In genomic region chr22:30408388-30409101, GRCh38 we compare ENCODE assay signal across 12 cellular contexts. TPM values are rescaled to one million over a fixed set of nuclear protein-coding genes. Genes with fewer than 3 reads are reported as not detected.
DNase-seq lines count a peak whose midpoint lies in the region; ATAC-seq and TF ChIP-seq lines count a peak whose summit lies in the region.
"Had no signal": no experiment of that assay in that cellular context is flagged by ENCODE, and none has a peak within 500 bp of the region (broad histone marks: within the 10 kb centered on the region; RNA-seq: fewer than 3 reads in every experiment).

No MANE protein-coding gene starts in this region.

- H3K27me3 Mint-ChIP-seq in activated T-helper 17 cell treated with anti-CD3 and anti-CD28 coated beads, Interleukin-2, amount 50 U/mL, for 72 hours, result no peaks in the 10 kb centered on the region
- H3K27me3 Mint-ChIP-seq in T-helper 2 cell treated with Interferon-gamma antibody and Interleukin-4, amounts not matched to agents 5 μg/mL and 100 μg/mL, for 36 hours (ENCODE audit: low read depth), result no peaks in the 10 kb centered on the region
- H3K27me3 Mint-ChIP-seq: naive thymus-derived CD8-positive, alpha-beta T cell had no signal

- peak; percentile 85 for ATAC-seq in activated T-helper 17 cell treated with anti-CD3 and anti-CD28 coated beads, Interleukin-2, amount 50 U/mL, for 72 hours (replicated peaks)
- ATAC-seq in HG02571 (IDR thresholded peaks at IDR 0.05; ENCODE audit: unreplicated experiment) (no peak), body of pancreas (no peak)
- ATAC-seq: naive thymus-derived CD8-positive, alpha-beta T cell had no signal

- H3K27me3 ChIP-seq in ACC112 (ENCODE audit: insufficient read depth, low read length), result no peaks in the 10 kb centered on the region
- no peaks in the 10 kb centered on the region for H3K27me3 ChIP-seq in body of pancreas

- peaks cover 4% of the 10 kb centered on the region; the same call in 1 of the 2 replicates for H3K36me3 ChIP-seq in ACC112 (ENCODE audit: insufficient read depth, low read length)
- no peaks in the 10 kb centered on the region for H3K36me3 ChIP-seq in body of pancreas (replicated peaks in 1 of 2; ENCODE audit: insufficient read depth in 1 of 2, low read depth in 2 of 2)

- H2AFZ ChIP-seq in ACC112 (ENCODE audit: low read length, unreplicated experiment), result no peak overlapping the region

- intact Hi-C loops in body of pancreas (cut with DNase I), result no loop called here

- TF ChIP-seq CTCF in body of pancreas (IDR thresholded peaks at IDR 0.05), result no peak

- no peak for TF ChIP-seq POLR2A in body of pancreas (IDR thresholded peaks at IDR 0.05)

- no peak overlapping the region for H3K4me3 ChIP-seq in ACC112 (ENCODE audit: low read depth, low read length)
- no peak overlapping the region for H3K4me3 ChIP-seq in body of pancreas

- H3K79me2 ChIP-seq in ACC112 (ENCODE audit: control insufficient read depth, insufficient read depth, low read length, unreplicated experiment), result peaks cover 9% of the 10 kb centered on the region

- no peak overlapping the region for H3K27ac Mint-ChIP-seq in activated T-helper 17 cell treated with anti-CD3 and anti-CD28 coated beads, Interleukin-2, amount 50 U/mL, for 72 hours
- H3K27ac Mint-ChIP-seq in T-helper 2 cell treated with Interferon-gamma antibody and Interleukin-4, amounts not matched to agents 5 μg/mL and 100 μg/mL, for 36 hours, result no peak overlapping the region
- H3K27ac Mint-ChIP-seq: CD14-positive monocyte had no signal

- DNase-seq in HK-2 (ENCODE audit: unreplicated experiment) (peak; percentile 55), glomerular visceral epithelial cell (ENCODE audit: extremely low spot score) (peak; percentile 37), NCI-H748 (lab: John Stamatoyannopoulos, UW; ENCODE audit: unreplicated experiment) (no peak), body of pancreas (no peak)
- no peak for DNase-seq in T-helper 2 cell treated with Interferon-gamma antibody and Interleukin-4, amounts not matched to agents 5 μg/mL and 100 μg/mL, for 36 hours (ENCODE audit: low spot score)
- DNase-seq: naive thymus-derived CD8-positive, alpha-beta T cell; NCI-H524; stimulated activated naive CD4-positive, alpha-beta T cell treated with Interleukin-2 at 50 U/mL for 16 hours had no signal

- H3K4me1 Mint-ChIP-seq in activated T-helper 17 cell treated with anti-CD3 and anti-CD28 coated beads, Interleukin-2, amount 50 U/mL, for 72 hours, result peaks cover 5% of the 10 kb centered on the region
- H3K4me1 Mint-ChIP-seq in T-helper 2 cell treated with Interferon-gamma antibody and Interleukin-4, amounts not matched to agents 5 μg/mL and 100 μg/mL, for 36 hours (ENCODE audit: low read depth), result peaks cover 5% of the 10 kb centered on the region
- H3K4me1 Mint-ChIP-seq: CD14-positive monocyte had no signal

- no peaks in the 10 kb centered on the region for H3K9me3 ChIP-seq in body of pancreas

- H3K27ac ChIP-seq in ACC112 (ENCODE audit: low read depth, low read length), result peak overlapping the region; percentile 74
- H3K27ac ChIP-seq in body of pancreas, result no peak overlapping the region

- H3K4me3 Mint-ChIP-seq in activated T-helper 17 cell treated with anti-CD3 and anti-CD28 coated beads, Interleukin-2, amount 50 U/mL, for 72 hours, result no peak overlapping the region
- H3K4me3 Mint-ChIP-seq in T-helper 2 cell treated with Interferon-gamma antibody and Interleukin-4, amounts not matched to agents 5 μg/mL and 100 μg/mL, for 36 hours, result no peak overlapping the region
- H3K4me3 Mint-ChIP-seq: CD14-positive monocyte; naive thymus-derived CD8-positive, alpha-beta T cell had no signal

- peaks cover 25% of the 10 kb centered on the region for H3K4me1 ChIP-seq in ACC112 (ENCODE audit: control insufficient read depth, insufficient read depth, low read length, unreplicated experiment)
- H3K4me1 ChIP-seq in body of pancreas, result no peaks in the 10 kb centered on the region

- WGBS in body of pancreas, 2 donors, result 90 to 92% methylated on average over 12 to 13 of the region's 13 CpGs

- no peaks in the 10 kb centered on the region for H3K9me3 Mint-ChIP-seq in activated T-helper 17 cell treated with anti-CD3 and anti-CD28 coated beads, Interleukin-2, amount 50 U/mL, for 72 hours
- H3K9me3 Mint-ChIP-seq in T-helper 2 cell treated with Interferon-gamma antibody and Interleukin-4, amounts not matched to agents 5 μg/mL and 100 μg/mL, for 36 hours, result no peaks in the 10 kb centered on the region
- H3K9me3 Mint-ChIP-seq: CD14-positive monocyte; naive thymus-derived CD8-positive, alpha-beta T cell had no signal

- H3K36me3 Mint-ChIP-seq in activated T-helper 17 cell treated with anti-CD3 and anti-CD28 coated beads, Interleukin-2, amount 50 U/mL, for 72 hours (ENCODE audit: low read depth), result peaks cover 78% of the 10 kb centered on the region
- peaks cover 31% of the 10 kb centered on the region for H3K36me3 Mint-ChIP-seq in T-helper 2 cell treated with Interferon-gamma antibody and Interleukin-4, amounts not matched to agents 5 μg/mL and 100 μg/mL, for 36 hours (ENCODE audit: low read depth)
- H3K36me3 Mint-ChIP-seq: CD14-positive monocyte had no signal

RNA-seq across cellular contexts. Expression of gene SEC14L2, which starts 11.7 kb away (rescaled TPM):
- total RNA-seq in activated T-helper 17 cell treated with anti-CD3 and anti-CD28 coated beads, Interleukin-2, amount 50 U/mL, for 72 hours, result 10 to 100 TPM; 11.3 to 52.8 TPM
- 1 to 10 TPM in 1 of 2 donors, under 1 TPM in 1; 0.33 to 3.9 TPM for total RNA-seq in body of pancreas

RNA-seq across cellular contexts. Expression of gene MTFP1, which starts 17.0 kb away (rescaled TPM):
- 10 to 100 TPM; 42.4 to 51.3 TPM for total RNA-seq in activated T-helper 17 cell treated with anti-CD3 and anti-CD28 coated beads, Interleukin-2, amount 50 U/mL, for 72 hours
- 10 to 100 TPM in 1 of 2 donors, 1 to 10 TPM in 1; 9.9 to 18.5 TPM for total RNA-seq in body of pancreas

RNA-seq across cellular contexts. Expression of gene RNF215, which starts 21.3 kb away (rescaled TPM):
- total RNA-seq in activated T-helper 17 cell treated with anti-CD3 and anti-CD28 coated beads, Interleukin-2, amount 50 U/mL, for 72 hours, result 10 to 100 TPM; 10.7 to 18.4 TPM
- total RNA-seq in body of pancreas, result 10 to 100 TPM; 13.8 to 14.0 TPM

RNA-seq across cellular contexts. Expression of gene CCDC157, which starts 51.7 kb away (rescaled TPM):
- 1 to 10 TPM in 1 of 2 donors, under 1 TPM in 1; 0.50 to 2.5 TPM for total RNA-seq in activated T-helper 17 cell treated with anti-CD3 and anti-CD28 coated beads, Interleukin-2, amount 50 U/mL, for 72 hours
- 10 to 100 TPM in 1 of 2 donors, 1 to 10 TPM in 1; 3.1 to 10.5 TPM for total RNA-seq in body of pancreas

RNA-seq across cellular contexts. Expression of gene SF3A1, which starts 51.9 kb away (rescaled TPM):
- 100 to 1,000 TPM; 275 to 294 TPM for total RNA-seq in activated T-helper 17 cell treated with anti-CD3 and anti-CD28 coated beads, Interleukin-2, amount 50 U/mL, for 72 hours
- total RNA-seq in body of pancreas, result 10 to 100 TPM; 30.6 to 77.1 TPM

Comparison
In these comparisons a context has a peak if more than half of its experiments do, and no peak if none do; other contexts are left out.
1. DNase-seq: peak in HK-2 (single experiment) and glomerular visceral epithelial cell (single experiment); none in T-helper 2 cell treated with Interferon-gamma antibody and Interleukin-4, amounts not matched to agents 5 μg/mL and 100 μg/mL, for 36 hours (single experiment), NCI-H748 (single experiment) and body of pancreas (0 of 4).